In genomic region chr9:110775724-110776123, GRCh38 we compare ENCODE assay signal across 17 cellular contexts.
"Had no signal": no experiment of that assay in that cellular context is flagged by ENCODE, and none has a peak within 500 bp of the region (broad histone marks: within the 10 kb centered on the region; RNA-seq: fewer than 3 reads in every experiment).

No MANE protein-coding gene starts in this region.

- H3K9ac ChIP-seq: parathyroid adenoma had no signal

- H3K27me3 ChIP-seq: heart left ventricle, sigmoid colon had no signal

- H2AFZ ChIP-seq: parathyroid adenoma had no signal

- H3K4me3 ChIP-seq: coronary artery, heart left ventricle, psoas muscle, sigmoid colon, skin epidermis had no signal

- H3K36me3 ChIP-seq: heart left ventricle, sigmoid colon had no signal

- H3K27ac ChIP-seq: heart left ventricle, parathyroid adenoma, psoas muscle had no signal

- H3K9me3 ChIP-seq: heart left ventricle, psoas muscle, sigmoid colon had no signal

- ATAC-seq: esophagus mucosa; heart left ventricle; natural killer cell; psoas muscle; stimulated activated naive B cell treated with anti-CD40 and anti-IgM and Interleukin-4, amounts not matched to agents 10 μg/mL and 1 μg/mL and 100 μg/mL, for 72 hours; stimulated activated naive CD8-positive, alpha-beta T cell treated with anti-CD3 and anti-CD28 coated beads, Interleukin-15, amount 100 ng/mL, for 72 hours had no signal

- DNase-seq: effector CD8-positive, alpha-beta T cell; heart left ventricle; hippocampal formation; kidney glomerular epithelial cell; natural killer cell; psoas muscle; sigmoid colon; stimulated activated CD4-positive, alpha-beta T cell treated with anti-CD3 and anti-CD28 coated beads, Interleukin-2, amount 100 ng/mL, for 24 hours; stimulated activated CD4-positive, alpha-beta T cell treated with anti-CD3 and anti-CD28 coated beads, Interleukin-4, amount 100 ng/mL, for 4 hours; stimulated activated naive B cell treated with anti-CD40 and anti-IgM and Interleukin-4, amounts not matched to agents 10 μg/mL and 1 μg/mL and 100 μg/mL, for 72 hours; stimulated activated naive CD8-positive, alpha-beta T cell treated with anti-CD3 and anti-CD28 coated beads, Interleukin-15, amount 100 ng/mL, for 72 hours had no signal

- FAIRE-seq: frontal cortex, urothelium cell line had no signal

- H3K4me1 ChIP-seq: parathyroid adenoma, psoas muscle, sigmoid colon had no signal

- H3K79me2 ChIP-seq: parathyroid adenoma had no signal
